Comparison of ENCODE assay signal across 1 cellular context in the genomic region with DNA sequence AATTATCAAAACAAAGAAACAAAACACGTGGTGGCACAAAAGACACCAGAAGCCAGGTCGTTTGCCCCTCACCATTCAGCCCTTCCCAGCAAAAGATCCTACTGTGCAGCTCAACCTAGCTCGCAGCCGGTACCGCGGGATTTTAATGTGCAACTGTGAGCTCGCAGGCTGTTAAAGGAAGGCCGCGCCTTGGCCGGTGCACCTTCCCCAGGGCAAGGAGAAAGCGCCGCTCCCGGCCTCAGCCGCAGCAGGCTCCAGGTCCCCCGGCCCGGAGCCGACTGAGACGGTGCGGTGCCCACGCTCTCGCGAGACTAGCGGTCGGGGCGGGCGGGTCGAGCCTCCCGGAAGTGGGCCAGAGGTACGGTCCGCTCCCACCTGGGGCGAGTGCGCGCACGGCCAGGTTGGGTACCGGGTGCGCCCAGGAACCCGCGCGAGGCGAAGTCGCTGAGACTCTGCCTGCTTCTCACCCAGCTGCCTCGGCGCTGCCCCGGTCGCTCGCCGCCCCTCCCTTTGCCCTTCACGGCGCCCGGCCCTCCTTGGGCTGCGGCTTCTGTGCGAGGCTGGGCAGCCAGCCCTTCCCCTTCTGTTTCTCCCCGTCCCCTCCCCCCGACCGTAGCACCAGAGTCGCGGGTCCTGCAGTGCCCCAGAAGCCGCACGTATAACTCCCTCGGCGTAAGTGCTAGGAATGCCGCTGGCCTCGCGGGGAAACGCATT.
TF ChIP-seq lines count a peak whose summit lies in the region.

A gene (plus strand): TSS at position 618 of the 714 bp plus-strand sequence. CDS start 682 bp downstream, outside the sequence.

TF ChIP-seq in GM12878, 131 proteins besides CTCF, POLR2A, EP300 and RAD21 (continued from another document and continues in another):
- TF ChIP-seq, protein P1, sequence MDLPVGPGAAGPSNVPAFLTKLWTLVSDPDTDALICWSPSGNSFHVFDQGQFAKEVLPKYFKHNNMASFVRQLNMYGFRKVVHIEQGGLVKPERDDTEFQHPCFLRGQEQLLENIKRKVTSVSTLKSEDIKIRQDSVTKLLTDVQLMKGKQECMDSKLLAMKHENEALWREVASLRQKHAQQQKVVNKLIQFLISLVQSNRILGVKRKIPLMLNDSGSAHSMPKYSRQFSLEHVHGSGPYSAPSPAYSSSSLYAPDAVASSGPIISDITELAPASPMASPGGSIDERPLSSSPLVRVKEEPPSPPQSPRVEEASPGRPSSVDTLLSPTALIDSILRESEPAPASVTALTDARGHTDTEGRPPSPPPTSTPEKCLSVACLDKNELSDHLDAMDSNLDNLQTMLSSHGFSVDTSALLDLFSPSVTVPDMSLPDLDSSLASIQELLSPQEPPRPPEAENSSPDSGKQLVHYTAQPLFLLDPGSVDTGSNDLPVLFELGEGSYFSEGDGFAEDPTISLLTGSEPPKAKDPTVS (IDR thresholded peaks at IDR 0.05; ENCODE audit: low read depth, low read length): no peak
- TF ChIP-seq BACH1 (IDR thresholded peaks at IDR 0.05; ENCODE audit: borderline replicate concordance) (peak; percentile 69; the same call in 1 of the 2 replicates), NRF1 (conservative IDR thresholded peaks at IDR 0.05; ENCODE audit: low read depth, low read length) (no peak), BRCA1 (IDR thresholded peaks at IDR 0.05; ENCODE audit: low read depth, low read length) (peak; percentile 83), TAF1 (IDR thresholded peaks at IDR 0.05; ENCODE audit: borderline replicate concordance, low read depth, low read length) (peak; percentile 93), CEBPB (IDR thresholded peaks at IDR 0.05; ENCODE audit: borderline replicate concordance in 1 of 2, low read depth in 2 of 2, low read length in 2 of 2) (no peak), SREBF2 (IDR thresholded peaks at IDR 0.05; ENCODE audit: low read length) (no peak), HDGF (IDR thresholded peaks at IDR 0.05) (peak; percentile 79; the same call in 1 of the 2 replicates), NFIC (IDR thresholded peaks at IDR 0.05; ENCODE audit: low read depth, low read length) (no peak), SIX5 (IDR thresholded peaks at IDR 0.05; ENCODE audit: low read depth, low read length, severe bottlenecking) (peak; percentile 4), CBFB (IDR thresholded peaks at IDR 0.05; ENCODE audit: low read depth) (peak; percentile 84; the same call in 1 of the 2 replicates), NBN (IDR thresholded peaks at IDR 0.05) (0 out of 2 replicates have a peak, but pooled peaks have one; percentile 36), IKZF2 (IDR thresholded peaks at IDR 0.05) (peak in 1 of 2 experiments; percentile 9; a peak in 1 of 4 replicates), FOXK2 (IDR thresholded peaks at IDR 0.05) (no peak), TCF3 (IDR thresholded peaks at IDR 0.05; ENCODE audit: borderline replicate concordance, insufficient read depth, low read depth, low read length) (peak; percentile 76), IKZF1 (conservative IDR thresholded peaks at IDR 0.05) (peak; percentile 75), YY1 (IDR thresholded peaks at IDR 0.05; ENCODE audit: low read depth, low read length) (peak; percentile 61; the same call in 1 of the 2 replicates)
- TF ChIP-seq, protein P2, sequence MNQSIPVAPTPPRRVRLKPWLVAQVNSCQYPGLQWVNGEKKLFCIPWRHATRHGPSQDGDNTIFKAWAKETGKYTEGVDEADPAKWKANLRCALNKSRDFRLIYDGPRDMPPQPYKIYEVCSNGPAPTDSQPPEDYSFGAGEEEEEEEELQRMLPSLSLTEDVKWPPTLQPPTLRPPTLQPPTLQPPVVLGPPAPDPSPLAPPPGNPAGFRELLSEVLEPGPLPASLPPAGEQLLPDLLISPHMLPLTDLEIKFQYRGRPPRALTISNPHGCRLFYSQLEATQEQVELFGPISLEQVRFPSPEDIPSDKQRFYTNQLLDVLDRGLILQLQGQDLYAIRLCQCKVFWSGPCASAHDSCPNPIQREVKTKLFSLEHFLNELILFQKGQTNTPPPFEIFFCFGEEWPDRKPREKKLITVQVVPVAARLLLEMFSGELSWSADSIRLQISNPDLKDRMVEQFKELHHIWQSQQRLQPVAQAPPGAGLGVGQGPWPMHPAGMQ (IDR thresholded peaks at IDR 0.05; ENCODE audit: borderline replicate concordance): no peak
- TF ChIP-seq, protein P3, sequence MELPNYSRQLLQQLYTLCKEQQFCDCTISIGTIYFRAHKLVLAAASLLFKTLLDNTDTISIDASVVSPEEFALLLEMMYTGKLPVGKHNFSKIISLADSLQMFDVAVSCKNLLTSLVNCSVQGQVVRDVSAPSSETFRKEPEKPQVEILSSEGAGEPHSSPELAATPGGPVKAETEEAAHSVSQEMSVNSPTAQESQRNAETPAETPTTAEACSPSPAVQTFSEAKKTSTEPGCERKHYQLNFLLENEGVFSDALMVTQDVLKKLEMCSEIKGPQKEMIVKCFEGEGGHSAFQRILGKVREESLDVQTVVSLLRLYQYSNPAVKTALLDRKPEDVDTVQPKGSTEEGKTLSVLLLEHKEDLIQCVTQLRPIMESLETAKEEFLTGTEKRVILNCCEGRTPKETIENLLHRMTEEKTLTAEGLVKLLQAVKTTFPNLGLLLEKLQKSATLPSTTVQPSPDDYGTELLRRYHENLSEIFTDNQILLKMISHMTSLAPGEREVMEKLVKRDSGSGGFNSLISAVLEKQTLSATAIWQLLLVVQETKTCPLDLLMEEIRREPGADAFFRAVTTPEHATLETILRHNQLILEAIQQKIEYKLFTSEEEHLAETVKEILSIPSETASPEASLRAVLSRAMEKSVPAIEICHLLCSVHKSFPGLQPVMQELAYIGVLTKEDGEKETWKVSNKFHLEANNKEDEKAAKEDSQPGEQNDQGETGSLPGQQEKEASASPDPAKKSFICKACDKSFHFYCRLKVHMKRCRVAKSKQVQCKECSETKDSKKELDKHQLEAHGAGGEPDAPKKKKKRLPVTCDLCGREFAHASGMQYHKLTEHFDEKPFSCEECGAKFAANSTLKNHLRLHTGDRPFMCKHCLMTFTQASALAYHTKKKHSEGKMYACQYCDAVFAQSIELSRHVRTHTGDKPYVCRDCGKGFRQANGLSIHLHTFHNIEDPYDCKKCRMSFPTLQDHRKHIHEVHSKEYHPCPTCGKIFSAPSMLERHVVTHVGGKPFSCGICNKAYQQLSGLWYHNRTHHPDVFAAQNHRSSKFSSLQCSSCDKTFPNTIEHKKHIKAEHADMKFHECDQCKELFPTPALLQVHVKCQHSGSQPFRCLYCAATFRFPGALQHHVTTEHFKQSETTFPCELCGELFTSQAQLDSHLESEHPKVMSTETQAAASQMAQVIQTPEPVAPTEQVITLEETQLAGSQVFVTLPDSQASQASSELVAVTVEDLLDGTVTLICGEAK (IDR thresholded peaks at IDR 0.05; ENCODE audit: borderline replicate concordance): no peak; the same call in 1 of the 2 replicates
- TF ChIP-seq, protein P4, sequence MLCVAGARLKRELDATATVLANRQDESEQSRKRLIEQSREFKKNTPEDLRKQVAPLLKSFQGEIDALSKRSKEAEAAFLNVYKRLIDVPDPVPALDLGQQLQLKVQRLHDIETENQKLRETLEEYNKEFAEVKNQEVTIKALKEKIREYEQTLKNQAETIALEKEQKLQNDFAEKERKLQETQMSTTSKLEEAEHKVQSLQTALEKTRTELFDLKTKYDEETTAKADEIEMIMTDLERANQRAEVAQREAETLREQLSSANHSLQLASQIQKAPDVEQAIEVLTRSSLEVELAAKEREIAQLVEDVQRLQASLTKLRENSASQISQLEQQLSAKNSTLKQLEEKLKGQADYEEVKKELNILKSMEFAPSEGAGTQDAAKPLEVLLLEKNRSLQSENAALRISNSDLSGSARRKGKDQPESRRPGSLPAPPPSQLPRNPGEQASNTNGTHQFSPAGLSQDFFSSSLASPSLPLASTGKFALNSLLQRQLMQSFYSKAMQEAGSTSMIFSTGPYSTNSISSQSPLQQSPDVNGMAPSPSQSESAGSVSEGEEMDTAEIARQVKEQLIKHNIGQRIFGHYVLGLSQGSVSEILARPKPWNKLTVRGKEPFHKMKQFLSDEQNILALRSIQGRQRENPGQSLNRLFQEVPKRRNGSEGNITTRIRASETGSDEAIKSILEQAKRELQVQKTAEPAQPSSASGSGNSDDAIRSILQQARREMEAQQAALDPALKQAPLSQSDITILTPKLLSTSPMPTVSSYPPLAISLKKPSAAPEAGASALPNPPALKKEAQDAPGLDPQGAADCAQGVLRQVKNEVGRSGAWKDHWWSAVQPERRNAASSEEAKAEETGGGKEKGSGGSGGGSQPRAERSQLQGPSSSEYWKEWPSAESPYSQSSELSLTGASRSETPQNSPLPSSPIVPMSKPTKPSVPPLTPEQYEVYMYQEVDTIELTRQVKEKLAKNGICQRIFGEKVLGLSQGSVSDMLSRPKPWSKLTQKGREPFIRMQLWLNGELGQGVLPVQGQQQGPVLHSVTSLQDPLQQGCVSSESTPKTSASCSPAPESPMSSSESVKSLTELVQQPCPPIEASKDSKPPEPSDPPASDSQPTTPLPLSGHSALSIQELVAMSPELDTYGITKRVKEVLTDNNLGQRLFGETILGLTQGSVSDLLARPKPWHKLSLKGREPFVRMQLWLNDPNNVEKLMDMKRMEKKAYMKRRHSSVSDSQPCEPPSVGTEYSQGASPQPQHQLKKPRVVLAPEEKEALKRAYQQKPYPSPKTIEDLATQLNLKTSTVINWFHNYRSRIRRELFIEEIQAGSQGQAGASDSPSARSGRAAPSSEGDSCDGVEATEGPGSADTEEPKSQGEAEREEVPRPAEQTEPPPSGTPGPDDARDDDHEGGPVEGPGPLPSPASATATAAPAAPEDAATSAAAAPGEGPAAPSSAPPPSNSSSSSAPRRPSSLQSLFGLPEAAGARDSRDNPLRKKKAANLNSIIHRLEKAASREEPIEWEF (IDR thresholded peaks at IDR 0.05; ENCODE audit: insufficient replicate concordance, low read depth, low read length): no peak
- TF ChIP-seq, protein P5, sequence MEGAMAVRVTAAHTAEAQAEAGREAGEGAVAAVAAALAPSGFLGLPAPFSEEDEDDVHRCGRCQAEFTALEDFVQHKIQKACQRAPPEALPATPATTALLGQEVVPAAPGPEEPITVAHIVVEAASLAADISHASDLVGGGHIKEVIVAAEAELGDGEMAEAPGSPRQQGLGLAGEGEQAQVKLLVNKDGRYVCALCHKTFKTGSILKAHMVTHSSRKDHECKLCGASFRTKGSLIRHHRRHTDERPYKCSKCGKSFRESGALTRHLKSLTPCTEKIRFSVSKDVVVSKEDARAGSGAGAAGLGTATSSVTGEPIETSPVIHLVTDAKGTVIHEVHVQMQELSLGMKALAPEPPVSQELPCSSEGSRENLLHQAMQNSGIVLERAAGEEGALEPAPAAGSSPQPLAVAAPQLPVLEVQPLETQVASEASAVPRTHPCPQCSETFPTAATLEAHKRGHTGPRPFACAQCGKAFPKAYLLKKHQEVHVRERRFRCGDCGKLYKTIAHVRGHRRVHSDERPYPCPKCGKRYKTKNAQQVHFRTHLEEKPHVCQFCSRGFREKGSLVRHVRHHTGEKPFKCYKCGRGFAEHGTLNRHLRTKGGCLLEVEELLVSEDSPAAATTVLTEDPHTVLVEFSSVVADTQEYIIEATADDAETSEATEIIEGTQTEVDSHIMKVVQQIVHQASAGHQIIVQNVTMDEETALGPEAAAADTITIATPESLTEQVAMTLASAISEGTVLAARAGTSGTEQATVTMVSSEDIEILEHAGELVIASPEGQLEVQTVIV (IDR thresholded peaks at IDR 0.05; ENCODE audit: borderline replicate concordance, partially characterized antibody): peak; percentile 83
- TF ChIP-seq, protein P6, sequence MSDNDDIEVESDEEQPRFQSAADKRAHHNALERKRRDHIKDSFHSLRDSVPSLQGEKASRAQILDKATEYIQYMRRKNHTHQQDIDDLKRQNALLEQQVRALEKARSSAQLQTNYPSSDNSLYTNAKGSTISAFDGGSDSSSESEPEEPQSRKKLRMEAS (IDR thresholded peaks at IDR 0.05; ENCODE audit: low read depth, low read length): peak; percentile 18; the same call in 1 of the 2 replicates
- TF ChIP-seq, protein P7, sequence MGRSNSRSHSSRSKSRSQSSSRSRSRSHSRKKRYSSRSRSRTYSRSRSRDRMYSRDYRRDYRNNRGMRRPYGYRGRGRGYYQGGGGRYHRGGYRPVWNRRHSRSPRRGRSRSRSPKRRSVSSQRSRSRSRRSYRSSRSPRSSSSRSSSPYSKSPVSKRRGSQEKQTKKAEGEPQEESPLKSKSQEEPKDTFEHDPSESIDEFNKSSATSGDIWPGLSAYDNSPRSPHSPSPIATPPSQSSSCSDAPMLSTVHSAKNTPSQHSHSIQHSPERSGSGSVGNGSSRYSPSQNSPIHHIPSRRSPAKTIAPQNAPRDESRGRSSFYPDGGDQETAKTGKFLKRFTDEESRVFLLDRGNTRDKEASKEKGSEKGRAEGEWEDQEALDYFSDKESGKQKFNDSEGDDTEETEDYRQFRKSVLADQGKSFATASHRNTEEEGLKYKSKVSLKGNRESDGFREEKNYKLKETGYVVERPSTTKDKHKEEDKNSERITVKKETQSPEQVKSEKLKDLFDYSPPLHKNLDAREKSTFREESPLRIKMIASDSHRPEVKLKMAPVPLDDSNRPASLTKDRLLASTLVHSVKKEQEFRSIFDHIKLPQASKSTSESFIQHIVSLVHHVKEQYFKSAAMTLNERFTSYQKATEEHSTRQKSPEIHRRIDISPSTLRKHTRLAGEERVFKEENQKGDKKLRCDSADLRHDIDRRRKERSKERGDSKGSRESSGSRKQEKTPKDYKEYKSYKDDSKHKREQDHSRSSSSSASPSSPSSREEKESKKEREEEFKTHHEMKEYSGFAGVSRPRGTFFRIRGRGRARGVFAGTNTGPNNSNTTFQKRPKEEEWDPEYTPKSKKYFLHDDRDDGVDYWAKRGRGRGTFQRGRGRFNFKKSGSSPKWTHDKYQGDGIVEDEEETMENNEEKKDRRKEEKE (IDR thresholded peaks at IDR 0.05): no peak
- TF ChIP-seq, protein P8, sequence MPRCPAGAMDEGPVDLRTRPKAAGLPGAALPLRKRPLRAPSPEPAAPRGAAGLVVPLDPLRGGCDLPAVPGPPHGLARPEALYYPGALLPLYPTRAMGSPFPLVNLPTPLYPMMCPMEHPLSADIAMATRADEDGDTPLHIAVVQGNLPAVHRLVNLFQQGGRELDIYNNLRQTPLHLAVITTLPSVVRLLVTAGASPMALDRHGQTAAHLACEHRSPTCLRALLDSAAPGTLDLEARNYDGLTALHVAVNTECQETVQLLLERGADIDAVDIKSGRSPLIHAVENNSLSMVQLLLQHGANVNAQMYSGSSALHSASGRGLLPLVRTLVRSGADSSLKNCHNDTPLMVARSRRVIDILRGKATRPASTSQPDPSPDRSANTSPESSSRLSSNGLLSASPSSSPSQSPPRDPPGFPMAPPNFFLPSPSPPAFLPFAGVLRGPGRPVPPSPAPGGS (IDR thresholded peaks at IDR 0.05; ENCODE audit: borderline replicate concordance, insufficient read depth, low read depth, low read length, poor library complexity, severe bottlenecking): no peak
